23 cellular contexts compared by ENCODE assay signal in the genomic region with DNA sequence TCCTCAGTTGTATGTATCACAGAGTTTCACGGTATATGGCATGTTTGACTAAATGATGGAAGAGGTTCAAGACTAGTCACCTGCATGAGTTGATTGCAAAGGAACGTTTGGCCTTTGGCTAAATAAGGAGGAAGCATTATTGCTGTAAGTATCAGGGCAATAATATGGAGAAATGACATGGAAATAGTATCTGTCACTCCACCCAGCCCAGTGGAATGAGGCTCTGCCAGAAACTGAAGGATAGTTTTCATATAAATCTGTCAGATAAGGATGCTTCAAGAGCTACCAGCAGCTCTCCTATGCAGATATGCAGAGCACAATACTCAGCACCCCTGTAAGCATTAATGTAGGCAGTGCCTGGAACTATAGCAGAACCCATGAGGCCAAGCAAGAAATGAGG. TPM values are rescaled to one million over a fixed set of nuclear protein-coding genes. Genes with fewer than 3 reads are reported as not detected.
"Had no signal": no experiment of that assay in that cellular context is flagged by ENCODE, and none has a peak within 500 bp of the region (broad histone marks: within the 10 kb centered on the region; RNA-seq: fewer than 3 reads in every experiment).

No MANE protein-coding gene starts in this region.

- H3K9ac ChIP-seq: SK-N-SH had no signal

- H3K4me2 ChIP-seq: SK-N-SH had no signal

- ATAC-seq: HepG2, Panc1, PC-3 had no signal

- DNase-seq: IMR-90, KG1, MV-4-11, NCI-H1048, NCI-H1105, NCI-H1417, NCI-H1436 treated with DMSO at 0.1 percent for 48 hours, NCI-H1694, NCI-H1930, NCI-H2081, NCI-H2107, NCI-H2227 treated with DMSO at 0.1 percent for 48 hours, NCI-H524, NCI-H69, NCI-H774, PC-3, SHP77, SK-N-SH had no signal

- H3K9me3 ChIP-seq: SK-N-SH had no signal

- H3K27ac ChIP-seq: RWPE1 had no signal

RNA-seq across cellular contexts. Expression of gene DCT, which starts 55.7 kb away (rescaled TPM):
- total RNA-seq: HepG2, IMR-90, MCF 10A, NCI-H460, PC-3 had no signal
- polyA plus RNA-seq: HepG2, IMR-90 had no signal
